Comparison of ENCODE assay signal across 1 cellular context in genomic region chr20:31857861-31858835, GRCh38.
TF ChIP-seq lines count a peak whose summit lies in the region.

No MANE protein-coding gene starts in this region.

TF ChIP-seq in H1, 55 proteins besides CTCF, POLR2A, EP300 and RAD21:
- no peak for TF ChIP-seq YY1 (IDR thresholded peaks at IDR 0.05; ENCODE audit: low read depth, low read length)
- no peak for TF ChIP-seq MAFK (IDR thresholded peaks at IDR 0.05; ENCODE audit: low read depth, low read length)
- TF ChIP-seq, protein P1, sequence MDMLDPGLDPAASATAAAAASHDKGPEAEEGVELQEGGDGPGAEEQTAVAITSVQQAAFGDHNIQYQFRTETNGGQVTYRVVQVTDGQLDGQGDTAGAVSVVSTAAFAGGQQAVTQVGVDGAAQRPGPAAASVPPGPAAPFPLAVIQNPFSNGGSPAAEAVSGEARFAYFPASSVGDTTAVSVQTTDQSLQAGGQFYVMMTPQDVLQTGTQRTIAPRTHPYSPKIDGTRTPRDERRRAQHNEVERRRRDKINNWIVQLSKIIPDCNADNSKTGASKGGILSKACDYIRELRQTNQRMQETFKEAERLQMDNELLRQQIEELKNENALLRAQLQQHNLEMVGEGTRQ (IDR thresholded peaks at IDR 0.05; ENCODE audit: low read length), result no peak
TF ChIP-seq in H1: peak in this region for 0.
